11 cellular contexts compared by ENCODE assay signal in the genomic region with DNA sequence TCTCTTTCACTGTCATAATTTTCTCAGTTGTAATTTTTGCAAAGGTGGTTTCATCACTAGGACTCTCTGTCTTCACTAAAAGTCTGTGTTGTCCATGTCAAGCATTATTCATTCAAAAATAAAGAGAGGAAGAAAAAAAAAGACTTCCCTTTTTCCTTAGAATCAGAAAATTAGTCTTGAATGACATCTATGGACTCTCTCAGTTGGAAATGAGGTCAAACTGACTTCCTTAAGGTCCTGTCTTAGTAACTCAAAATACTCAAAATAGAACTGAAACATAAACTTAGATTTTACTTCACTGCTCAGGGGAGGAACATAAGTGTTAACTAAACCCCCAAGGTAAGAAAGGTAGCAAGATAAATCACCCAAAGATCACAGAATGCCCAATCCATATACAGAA. TPM values are rescaled to one million over a fixed set of nuclear protein-coding genes. Genes with fewer than 3 reads are reported as not detected.
DNase-seq lines count a peak whose midpoint lies in the region; ATAC-seq, FAIRE-seq and TF ChIP-seq lines count a peak whose summit lies in the region.
"Had no signal": no experiment of that assay in that cellular context is flagged by ENCODE, and none has a peak within 500 bp of the region (broad histone marks: within the 10 kb centered on the region; RNA-seq: fewer than 3 reads in every experiment).

No MANE protein-coding gene starts in this region.

- peak; percentile 27 for ATAC-seq in HG02870 (IDR thresholded peaks at IDR 0.05; ENCODE audit: unreplicated experiment)
- ATAC-seq in activated T-helper 17 cell treated with anti-CD3 and anti-CD28 coated beads, Interleukin-2, amount 50 U/mL, for 72 hours (replicated peaks) = peak; percentile 13
- no peak for ATAC-seq in natural killer cell treated with Interleukin-12 subunit alpha and Interleukin-12 subunit beta and Interleukin-15 and Interleukin-18, amount 100 ng/mL, for 72 hours

- no peak for DNase-seq in D721Med (ENCODE audit: insufficient read length, low spot score)
- no peak for DNase-seq in natural killer cell treated with Interleukin-12 subunit alpha and Interleukin-12 subunit beta and Interleukin-15 and Interleukin-18, amount 100 ng/mL, for 72 hours (ENCODE audit: low spot score)
- no peak for DNase-seq in HCEC 1CT
- no peak for DNase-seq in DMS53 treated with DMSO at 0.1 percent for 48 hours (lab: John Stamatoyannopoulos, UW; ENCODE audit: unreplicated experiment)
- no peak for DNase-seq in stimulated activated CD4-positive, alpha-beta T cell treated with anti-CD3 and anti-CD28 coated beads, Interleukin-2, amount 100 ng/mL, for 24 hours
- no peak for DNase-seq in SKM-1 treated with dmso at 0.1 percent for 144 hours (lab: John Stamatoyannopoulos, UW; ENCODE audit: unreplicated experiment)
- DNase-seq: adrenal gland, EL, NCI-H226 had no signal

- no peaks in the 10 kb centered on the region for H3K27me3 Mint-ChIP-seq in activated T-helper 17 cell treated with anti-CD3 and anti-CD28 coated beads, Interleukin-2, amount 50 U/mL, for 72 hours
- H3K27me3 Mint-ChIP-seq in natural killer cell treated with Interleukin-12 subunit alpha and Interleukin-12 subunit beta and Interleukin-15 and Interleukin-18, amount 100 ng/mL, for 72 hours = no peaks in the 10 kb centered on the region

- FAIRE-seq in D721Med (lab: Jason Lieb, UNC) = peak; percentile 99

- no peak for TF ChIP-seq CTCF in D721Med (IDR thresholded peaks at IDR 0.05; ENCODE audit: insufficient read depth, missing control alignments)

- peak overlapping the region; percentile 87 for H3K27ac Mint-ChIP-seq in activated T-helper 17 cell treated with anti-CD3 and anti-CD28 coated beads, Interleukin-2, amount 50 U/mL, for 72 hours
- H3K27ac Mint-ChIP-seq in natural killer cell treated with Interleukin-12 subunit alpha and Interleukin-12 subunit beta and Interleukin-15 and Interleukin-18, amount 100 ng/mL, for 72 hours = peak overlapping the region; percentile 93 to 98

- H3K4me3 Mint-ChIP-seq in activated T-helper 17 cell treated with anti-CD3 and anti-CD28 coated beads, Interleukin-2, amount 50 U/mL, for 72 hours = peak overlapping the region; percentile 96
- peak overlapping the region; percentile 94 for H3K4me3 Mint-ChIP-seq in natural killer cell treated with Interleukin-12 subunit alpha and Interleukin-12 subunit beta and Interleukin-15 and Interleukin-18, amount 100 ng/mL, for 72 hours

- no peaks in the 10 kb centered on the region for H3K9me3 Mint-ChIP-seq in activated T-helper 17 cell treated with anti-CD3 and anti-CD28 coated beads, Interleukin-2, amount 50 U/mL, for 72 hours
- H3K9me3 Mint-ChIP-seq in natural killer cell treated with Interleukin-12 subunit alpha and Interleukin-12 subunit beta and Interleukin-15 and Interleukin-18, amount 100 ng/mL, for 72 hours = no peaks in the 10 kb centered on the region

- H3K4me1 Mint-ChIP-seq in activated T-helper 17 cell treated with anti-CD3 and anti-CD28 coated beads, Interleukin-2, amount 50 U/mL, for 72 hours = peaks cover 25% of the 10 kb centered on the region
- H3K4me1 Mint-ChIP-seq in natural killer cell treated with Interleukin-12 subunit alpha and Interleukin-12 subunit beta and Interleukin-15 and Interleukin-18, amount 100 ng/mL, for 72 hours (ENCODE audit: low read depth in 2 of 2) = peaks cover 33 to 56% of the 10 kb centered on the region in 2 donors

- peaks cover 48% of the 10 kb centered on the region for H3K36me3 Mint-ChIP-seq in activated T-helper 17 cell treated with anti-CD3 and anti-CD28 coated beads, Interleukin-2, amount 50 U/mL, for 72 hours (ENCODE audit: low read depth)
- no peaks in the 10 kb centered on the region for H3K36me3 Mint-ChIP-seq in natural killer cell treated with Interleukin-12 subunit alpha and Interleukin-12 subunit beta and Interleukin-15 and Interleukin-18, amount 100 ng/mL, for 72 hours

RNA-seq across cellular contexts. Expression of gene ZNF407, which starts 2.2 kb away (rescaled TPM):
- 10 to 100 TPM; 17.9 to 22.5 TPM for total RNA-seq in activated T-helper 17 cell treated with anti-CD3 and anti-CD28 coated beads, Interleukin-2, amount 50 U/mL, for 72 hours
- 10 to 100 TPM; 21.9 to 44.6 TPM for total RNA-seq in natural killer cell treated with Interleukin-12 subunit alpha and Interleukin-12 subunit beta and Interleukin-15 and Interleukin-18, amount 100 ng/mL, for 72 hours

Comparison
In these comparisons a context has a peak if more than half of its experiments do, and no peak if none do; other contexts are left out.
1. ATAC-seq: peak in HG02870 (single experiment) and activated T-helper 17 cell treated with anti-CD3 and anti-CD28 coated beads, Interleukin-2, amount 50 U/mL, for 72 hours (single experiment); none in natural killer cell treated with Interleukin-12 subunit alpha and Interleukin-12 subunit beta and Interleukin-15 and Interleukin-18, amount 100 ng/mL, for 72 hours (0 of 2).